16 cellular contexts compared by ENCODE assay signal in genomic region chr12:71009414-71010142, GRCh38.
DNase-seq lines count a peak whose midpoint lies in the region; TF ChIP-seq lines count a peak whose summit lies in the region.
"Had no signal": no experiment of that assay in that cellular context is flagged by ENCODE, and none has a peak within 500 bp of the region (broad histone marks: within the 10 kb centered on the region; RNA-seq: fewer than 3 reads in every experiment).

No MANE protein-coding gene starts in this region.

- TF ChIP-seq CTCF in VCaP (conservative IDR thresholded peaks at IDR 0.05) (no peak), BE2C (IDR thresholded peaks at IDR 0.05; ENCODE audit: low read depth, low read length) (no peak), nephron progenitor cell (IDR thresholded peaks at IDR 0.05) (no peak)

- H4K8ac ChIP-seq in mesendoderm (ENCODE audit: low read depth, low read length): no peak overlapping the region

- H2BK15ac ChIP-seq in mesendoderm (replicated peaks; ENCODE audit: low read depth): no peak overlapping the region

- H3K27me3 ChIP-seq in SJSA1 (replicated peaks) (no peaks in the 10 kb centered on the region), mesendoderm (ENCODE audit: insufficient read depth, low read length, poor library complexity) (no peaks in the 10 kb centered on the region), BE2C (no peaks in the 10 kb centered on the region)
- H3K27me3 ChIP-seq in effector memory CD4-positive, alpha-beta T cell (replicated peaks; ENCODE audit: control insufficient read depth, insufficient read depth, low read length, poor library complexity, severe bottlenecking): no peaks in the 10 kb centered on the region
- H3K27me3 ChIP-seq: BLaER1 treated with 17β-estradiol and CSF1 and Interleukin-3, amounts not matched to agents 10 nM and 100 nM had no signal

- H3K9me3 Mint-ChIP-seq in nephron progenitor cell: no peaks in the 10 kb centered on the region
- H3K9me3 Mint-ChIP-seq: CD8-positive, alpha-beta T cell; GM23338 had no signal

- H3K36me3 ChIP-seq in KOPT-K1 (ENCODE audit: insufficient read depth, low read length): no peaks in the 10 kb centered on the region
- no peaks in the 10 kb centered on the region for H3K36me3 ChIP-seq in SJSA1
- no peaks in the 10 kb centered on the region for H3K36me3 ChIP-seq in mesendoderm (ENCODE audit: control insufficient read depth, insufficient read depth, low read length)
- no peaks in the 10 kb centered on the region for H3K36me3 ChIP-seq in effector memory CD4-positive, alpha-beta T cell (ENCODE audit: control insufficient read depth, insufficient read depth, low read length)
- H3K36me3 ChIP-seq in BE2C: no peaks in the 10 kb centered on the region
- H3K36me3 ChIP-seq: BLaER1 treated with 17β-estradiol and CSF1 and Interleukin-3, amounts not matched to agents 10 nM and 100 nM had no signal

- H3K4me1 ChIP-seq in SJSA1 (replicated peaks) (peaks cover 36% of the 10 kb centered on the region), mesendoderm (ENCODE audit: control insufficient read depth, low read depth, low read length) (peaks cover 2% of the 10 kb centered on the region), BE2C (peaks cover 53% of the 10 kb centered on the region)
- no peaks in the 10 kb centered on the region for H3K4me1 ChIP-seq in effector memory CD4-positive, alpha-beta T cell (ENCODE audit: control insufficient read depth, insufficient read depth, low read length, poor library complexity, severe bottlenecking)

- H3K4me1 Mint-ChIP-seq in nephron progenitor cell: peaks cover 9% of the 10 kb centered on the region
- H3K4me1 Mint-ChIP-seq: GM23338 had no signal

- H3K79me2 ChIP-seq in mesendoderm (ENCODE audit: control insufficient read depth, insufficient read depth, low read length): no peaks in the 10 kb centered on the region

- H3K4me2 ChIP-seq in mesendoderm (ENCODE audit: low read length): no peak overlapping the region
- H3K4me2 ChIP-seq: BLaER1 treated with 17β-estradiol and CSF1 and Interleukin-3, amounts not matched to agents 10 nM and 100 nM; GM23338 had no signal

- H3K18ac ChIP-seq in mesendoderm (ENCODE audit: low read length): no peak overlapping the region

- H3K27ac ChIP-seq in KOPT-K1 (ENCODE audit: low read depth, low read length, poor library complexity, severe bottlenecking): peak overlapping the region; percentile 74
- peak overlapping the region; percentile 66 for H3K27ac ChIP-seq in SJSA1
- H3K27ac ChIP-seq in VCaP: peak overlapping the region; percentile 33
- H3K27ac ChIP-seq in mesendoderm (ENCODE audit: low read depth, low read length): no peak overlapping the region
- no peak overlapping the region for H3K27ac ChIP-seq in effector memory CD4-positive, alpha-beta T cell (ENCODE audit: insufficient read depth, low read length, poor library complexity, severe bottlenecking)
- H3K27ac ChIP-seq: BLaER1 treated with 17β-estradiol and CSF1 and Interleukin-3, amounts not matched to agents 10 nM and 100 nM; HL-60 had no signal

- no peak overlapping the region for H2AK5ac ChIP-seq in mesendoderm (ENCODE audit: low read length)

- no peaks in the 10 kb centered on the region for H3K27me3 Mint-ChIP-seq in nephron progenitor cell (ENCODE audit: low read depth, poor library complexity)

- H3K79me1 ChIP-seq in mesendoderm (ENCODE audit: low read length): no peaks in the 10 kb centered on the region

- H3K9me3 ChIP-seq in KOPT-K1 (ENCODE audit: insufficient read depth, low read length, poor library complexity, severe bottlenecking) (no peaks in the 10 kb centered on the region), SJSA1 (replicated peaks) (no peaks in the 10 kb centered on the region), BE2C (no peaks in the 10 kb centered on the region)
- H3K9me3 ChIP-seq in effector memory CD4-positive, alpha-beta T cell (ENCODE audit: control insufficient read depth, low read length): no peaks in the 10 kb centered on the region
- H3K9me3 ChIP-seq: BLaER1 treated with 17β-estradiol and CSF1 and Interleukin-3, amounts not matched to agents 10 nM and 100 nM had no signal

- no peak overlapping the region for H4K5ac ChIP-seq in mesendoderm (ENCODE audit: low read length)

- H3K27ac Mint-ChIP-seq in nephron progenitor cell: no peak overlapping the region
- H3K27ac Mint-ChIP-seq: CD8-positive, alpha-beta T cell; GM23338 had no signal

- H3K4me3 ChIP-seq in SJSA1 (no peak overlapping the region), mesendoderm (ENCODE audit: low read length) (no peak overlapping the region), BE2C (ENCODE audit: low read depth, low read length) (no peak overlapping the region)
- no peak overlapping the region for H3K4me3 ChIP-seq in effector memory CD4-positive, alpha-beta T cell (ENCODE audit: insufficient read depth, low read depth, low read length, poor library complexity, severe bottlenecking)
- H3K4me3 ChIP-seq: BLaER1 treated with 17β-estradiol and CSF1 and Interleukin-3, amounts not matched to agents 10 nM and 100 nM; GM23338 had no signal

- WGBS in mesendoderm (ENCODE audit: extremely low coverage, insufficient coverage, low lambda C conversion rate): no CpG with 5 or more reads among the region's 6 CpGs

- H3K23ac ChIP-seq in mesendoderm (ENCODE audit: low read length): no peak overlapping the region

- H3K4me3 Mint-ChIP-seq in nephron progenitor cell: no peak overlapping the region
- H3K4me3 Mint-ChIP-seq: CD8-positive, alpha-beta T cell; GM23338 had no signal

- DNase-seq in SJSA1 (ENCODE audit: low read depth in 1 of 2, low spot score in 2 of 2): no peak
- DNase-seq in mesendoderm: peak; percentile 39
- no peak for DNase-seq in NCI-H187 (lab: John Stamatoyannopoulos, UW)
- no peak for DNase-seq in effector memory CD4-positive, alpha-beta T cell
- DNase-seq in BE2C: no peak
- no peak for DNase-seq in nephron progenitor cell
- DNase-seq: Calu3; CD8-positive, alpha-beta T cell; DMS79 treated with DMSO at 0.1 percent for 48 hours; GF-D8; HCEC 1CT had no signal

- no peak overlapping the region for H3K4ac ChIP-seq in mesendoderm (ENCODE audit: low read depth, low read length)

- H2BK5ac ChIP-seq in mesendoderm (ENCODE audit: low read length): no peak overlapping the region

- H3K56ac ChIP-seq in mesendoderm (ENCODE audit: low read length): no peak overlapping the region

- H3K36me3 Mint-ChIP-seq in nephron progenitor cell (ENCODE audit: low read depth): no peaks in the 10 kb centered on the region
- H3K36me3 Mint-ChIP-seq: CD8-positive, alpha-beta T cell had no signal

- H3K9ac ChIP-seq in mesendoderm (ENCODE audit: low read length): no peak overlapping the region
- H3K9ac ChIP-seq: BLaER1 treated with 17β-estradiol and CSF1 and Interleukin-3, amounts not matched to agents 10 nM and 100 nM had no signal

- H2BK120ac ChIP-seq in mesendoderm (ENCODE audit: low read depth, low read length): no peak overlapping the region

Comparison
In these comparisons a context has a peak if more than half of its experiments do, and no peak if none do; other contexts are left out.
1. H3K27ac ChIP-seq: peak in KOPT-K1 (single experiment), SJSA1 (single experiment) and VCaP (single experiment); none in mesendoderm (single experiment) and effector memory CD4-positive, alpha-beta T cell (single experiment).